In genomic region chr15:75659141-75659771, GRCh38 we compare ENCODE assay signal across 18 cellular contexts. TPM values are rescaled to one million over a fixed set of nuclear protein-coding genes. Genes with fewer than 3 reads are reported as not detected.
DNase-seq lines count a peak whose midpoint lies in the region; ATAC-seq and TF ChIP-seq lines count a peak whose summit lies in the region.
"Had no signal": no experiment of that assay in that cellular context is flagged by ENCODE, and none has a peak within 500 bp of the region (broad histone marks: within the 10 kb centered on the region; RNA-seq: fewer than 3 reads in every experiment).

No MANE protein-coding gene starts in this region.

- H3K4me1 ChIP-seq in breast epithelium, result peaks cover 14 to 25% of the 10 kb centered on the region in 2 donors
- H3K4me1 ChIP-seq in mammary epithelial cell (ENCODE audit: insufficient read depth, low read length), result peaks cover 52% of the 10 kb centered on the region
- peaks cover 49 to 80% (median 67%) of the 10 kb centered on the region in 4 donors for H3K4me1 ChIP-seq in esophagus muscularis mucosa
- peaks cover 0 to 60% (median 50%) of the 10 kb centered on the region in 4 donors for H3K4me1 ChIP-seq in sigmoid colon
- peaks cover 34 to 62% (median 42%) of the 10 kb centered on the region in 4 donors for H3K4me1 ChIP-seq in upper lobe of left lung

- ATAC-seq in upper lobe of left lung (ENCODE audit: low FRiP score in 2 of 2) (no peak), HG03097 (IDR thresholded peaks at IDR 0.05; ENCODE audit: low FRiP score, unreplicated experiment) (no peak)
- ATAC-seq: stimulated activated naive B cell treated with anti-CD40 and anti-IgM and Interleukin-4, amounts not matched to agents 10 μg/mL and 1 μg/mL and 100 μg/mL, for 72 hours had no signal

- H3K4me2 ChIP-seq in mammary epithelial cell (ENCODE audit: insufficient read depth, low read depth, low read length), result no peak overlapping the region

- no peak overlapping the region for H3K4me3 ChIP-seq in breast epithelium
- no peak overlapping the region for H3K4me3 ChIP-seq in mammary epithelial cell (replicated peaks in 1 of 3; ENCODE audit: insufficient read depth in 1 of 3, low read depth in 2 of 3, low read length in 3 of 3)
- no peak overlapping the region for H3K4me3 ChIP-seq in esophagus muscularis mucosa
- H3K4me3 ChIP-seq in sigmoid colon, result no peak overlapping the region
- no peak overlapping the region for H3K4me3 ChIP-seq in upper lobe of left lung

- H2AFZ ChIP-seq in mammary epithelial cell (ENCODE audit: low read depth, low read length), result no peak overlapping the region

- no peaks in the 10 kb centered on the region for H3K27me3 ChIP-seq in breast epithelium
- H3K27me3 ChIP-seq in mammary epithelial cell (ENCODE audit: insufficient read depth, low read length), result no peaks in the 10 kb centered on the region
- no peaks in the 10 kb centered on the region for H3K27me3 ChIP-seq in esophagus muscularis mucosa
- H3K27me3 ChIP-seq in sigmoid colon, result no peaks in the 10 kb centered on the region
- H3K27me3 ChIP-seq in upper lobe of left lung, result no peaks in the 10 kb centered on the region
- H3K27me3 ChIP-seq: BE2C had no signal

- WGBS in mammary epithelial cell (ENCODE audit: low coverage, missing lambda C conversion rate), result 98% methylated on average over 8 of the region's 9 CpGs
- WGBS in esophagus muscularis mucosa, result 72% methylated on average over 6 of the region's 9 CpGs
- WGBS in sigmoid colon, 2 donors, result 80 to 86% methylated on average over 9 of the region's 9 CpGs
- 68 to 77% methylated on average over 7 to 9 of the region's 9 CpGs for WGBS in upper lobe of left lung, 2 donors

- dilution Hi-C loops in mammary epithelial cell (cut with HindIII; ENCODE audit: low sequenced_read_pairs), result no loop called here

- no peak for TF ChIP-seq CTCF in breast epithelium (IDR thresholded peaks at IDR 0.05)
- TF ChIP-seq CTCF in mammary epithelial cell (conservative IDR thresholded peaks at IDR 0.05 in 1 of 2, IDR thresholded peaks at IDR 0.05 in 1 of 2; ENCODE audit: extremely low read depth in 1 of 2, insufficient read depth in 1 of 2, low read depth in 1 of 2, low read length in 2 of 2), result no peak
- TF ChIP-seq CTCF in esophagus muscularis mucosa (IDR thresholded peaks at IDR 0.05), result no peak
- TF ChIP-seq CTCF in sigmoid colon (IDR thresholded peaks at IDR 0.05), result no peak
- TF ChIP-seq CTCF in upper lobe of left lung (IDR thresholded peaks at IDR 0.05), result no peak

- DNase-seq in breast epithelium (ENCODE audit: low spot score in 2 of 2) (no peak), mammary epithelial cell (no peak), esophagus muscularis mucosa (ENCODE audit: extremely low spot score) (no peak), sigmoid colon (no peak), upper lobe of left lung (peak in 1 of 2 donors; percentile 70), activated T-cell treated with anti-CD3 and anti-CD28 coated beads for 4 hours (no peak), NCI-H446 treated with DMSO at 0.1 percent for 48 hours (lab: John Stamatoyannopoulos, UW) (no peak)
- DNase-seq: 8988T; activated CD4-positive, alpha-beta T cell treated with anti-CD3 and anti-CD28 coated beads, Interleukin-2, amount 50 U/mL, for 48 hours; activated naive CD4-positive, alpha-beta T cell treated with anti-CD3 and anti-CD28 coated beads for 36 hours; activated T-cell treated with anti-CD3 and anti-CD28 coated beads, Interleukin-2, amount 50 U/mL, for 1 hour; BE2C; foreskin melanocyte; NCI-H526; SIG-M5; stimulated activated naive B cell treated with anti-CD40 and anti-IgM and Interleukin-4, amounts not matched to agents 10 μg/mL and 1 μg/mL and 100 μg/mL, for 72 hours; T-helper 2 cell had no signal

- in situ Hi-C loops in mammary epithelial cell (cut with MboI; ENCODE audit: low sequenced_read_pairs in 2 of 2), result no loop called here

- intact Hi-C loops in breast epithelium (cut with DNase I; ENCODE audit: low total_unique reads) (no loop called here), mammary epithelial cell (cut with micrococcal nuclease) (no loop called here), esophagus muscularis mucosa (cut with DNase I) (no loop called here), sigmoid colon (cut with DNase I) (no loop called here)

- H3K27ac ChIP-seq in breast epithelium (peak overlapping the region; percentile 87 to 95), mammary epithelial cell (ENCODE audit: insufficient read depth, low read depth, low read length) (no peak overlapping the region), esophagus muscularis mucosa (replicated peaks in 1 of 4) (peak overlapping the region; percentile 84 to 90 (median 88)), sigmoid colon (peak overlapping the region; percentile 79 to 90 (median 88)), upper lobe of left lung (peak overlapping the region; percentile 81 to 89 (median 82))

- H3K36me3 ChIP-seq in breast epithelium, result no peaks in the 10 kb centered on the region
- peaks cover 12% of the 10 kb centered on the region for H3K36me3 ChIP-seq in mammary epithelial cell (ENCODE audit: insufficient read depth, low read length)
- peaks cover 13 to 72% (median 49%) of the 10 kb centered on the region in 4 donors for H3K36me3 ChIP-seq in esophagus muscularis mucosa
- H3K36me3 ChIP-seq in sigmoid colon, result peaks cover 0 to 50% (median 22%) of the 10 kb centered on the region in 4 donors
- H3K36me3 ChIP-seq in upper lobe of left lung, result peaks cover 4 to 47% (median 25%) of the 10 kb centered on the region in 4 donors
- H3K36me3 ChIP-seq: BE2C had no signal

- TF ChIP-seq POLR2A in breast epithelium (IDR thresholded peaks at IDR 0.05) (no peak), esophagus muscularis mucosa (IDR thresholded peaks at IDR 0.05; ENCODE audit: low read depth) (no peak), sigmoid colon (IDR thresholded peaks at IDR 0.05) (no peak), upper lobe of left lung (IDR thresholded peaks at IDR 0.05) (no peak)

- no peaks in the 10 kb centered on the region for H3K9me3 ChIP-seq in breast epithelium
- no peaks in the 10 kb centered on the region for H3K9me3 ChIP-seq in mammary epithelial cell (replicated peaks; ENCODE audit: insufficient read depth, low read length)
- H3K9me3 ChIP-seq in esophagus muscularis mucosa, result no peaks in the 10 kb centered on the region
- H3K9me3 ChIP-seq in sigmoid colon, result no peaks in the 10 kb centered on the region
- H3K9me3 ChIP-seq in upper lobe of left lung, result no peaks in the 10 kb centered on the region
- H3K9me3 ChIP-seq: BE2C had no signal

- H3K9ac ChIP-seq in mammary epithelial cell (ENCODE audit: insufficient read depth, low read length), result no peak overlapping the region

- H4K20me1 ChIP-seq in mammary epithelial cell (ENCODE audit: insufficient read depth, low read length), result no peaks in the 10 kb centered on the region

- no TSS peak for BruUV-seq in mammary epithelial cell (replicated peaks; lab: Mats Ljungman, UMichigan)

- CTCF ChIA-PET in mammary epithelial cell (lab: Charles Lee; ENCODE audit: low non-redundant PET), result no interaction called here

- H3K79me2 ChIP-seq in mammary epithelial cell (ENCODE audit: insufficient read depth, low read length), result peaks cover 64% of the 10 kb centered on the region

- TF ChIP-seq EP300 in esophagus muscularis mucosa (IDR thresholded peaks at IDR 0.05) (no peak), sigmoid colon (IDR thresholded peaks at IDR 0.05) (no peak), upper lobe of left lung (IDR thresholded peaks at IDR 0.05) (no peak)

RNA-seq across cellular contexts. Expression of gene SNX33, which starts 11.5 kb away (rescaled TPM):
- total RNA-seq in breast epithelium, result 10 to 100 TPM; 32.8 to 42.7 (median 36.3) TPM
- 10 to 100 TPM; 28.2 to 41.4 TPM for total RNA-seq in mammary epithelial cell
- 24.0 TPM for polyA plus RNA-seq in mammary epithelial cell
- 50.4 TPM for polyA minus RNA-seq in mammary epithelial cell
- 10 to 100 TPM; 27.8 to 47.6 (median 40.1) TPM for total RNA-seq in esophagus muscularis mucosa
- 10 to 100 TPM; 20.1 to 32.7 (median 25.8) TPM for total RNA-seq in sigmoid colon
- 10 to 100 TPM in 2 of 3 donors, 1 to 10 TPM in 1; 9.0 to 20.9 (median 12.7) TPM for polyA plus RNA-seq in sigmoid colon
- 10 to 100 TPM; 26.7 to 46.1 (median 31.7) TPM for total RNA-seq in upper lobe of left lung

RNA-seq across cellular contexts. Expression of gene IMP3, which starts 19.2 kb away (rescaled TPM):
- total RNA-seq in breast epithelium (100 to 1,000 TPM; 144 to 194 (median 175) TPM), mammary epithelial cell (10 to 100 TPM; 46.5 to 62.8 TPM), esophagus muscularis mucosa (10 to 100 TPM; 49.0 to 83.5 (median 62.1) TPM), sigmoid colon (100 to 1,000 TPM in 1 of 4 donors, 10 to 100 TPM in 3; 55.4 to 117 (median 84.3) TPM), upper lobe of left lung (100 to 1,000 TPM in 1 of 6 donors, 10 to 100 TPM in 5; 64.3 to 183 (median 70.2) TPM)
- polyA plus RNA-seq in mammary epithelial cell (113 TPM), sigmoid colon (10 to 100 TPM; 58.3 to 94.1 (median 62.0) TPM)
- polyA minus RNA-seq in mammary epithelial cell, result 22.7 TPM

RNA-seq across cellular contexts. Expression of gene SNUPN, which starts 33.7 kb away (rescaled TPM):
- total RNA-seq in breast epithelium (10 to 100 TPM; 19.8 to 24.9 (median 23.6) TPM), mammary epithelial cell (10 to 100 TPM; 16.5 to 21.5 TPM), esophagus muscularis mucosa (10 to 100 TPM; 16.6 to 23.4 (median 18.8) TPM), sigmoid colon (10 to 100 TPM; 15.3 to 28.6 (median 21.9) TPM), upper lobe of left lung (10 to 100 TPM; 14.1 to 30.4 (median 22.4) TPM)
- polyA plus RNA-seq in mammary epithelial cell (20.3 TPM), sigmoid colon (10 to 100 TPM; 20.4 to 25.0 (median 20.8) TPM)
- polyA minus RNA-seq in mammary epithelial cell, result 19.6 TPM

RNA-seq across cellular contexts. Expression of gene CSPG4, which starts 53.4 kb away (rescaled TPM):
- total RNA-seq in breast epithelium (10 to 100 TPM in 2 of 3 donors, 1 to 10 TPM in 1; 6.3 to 42.9 (median 17.0) TPM), mammary epithelial cell (10 to 100 TPM in 1 of 2 donors, 1 to 10 TPM in 1; 3.6 to 28.5 TPM), esophagus muscularis mucosa (100 to 1,000 TPM; 133 to 386 (median 182) TPM), sigmoid colon (100 to 1,000 TPM in 2 of 4 donors, 10 to 100 TPM in 2; 45.7 to 151 (median 93.9) TPM), upper lobe of left lung (10 to 100 TPM in 5 of 6 donors, 1 to 10 TPM in 1; 8.5 to 38.3 (median 17.7) TPM)
- polyA plus RNA-seq in mammary epithelial cell (5.9 TPM), sigmoid colon (1 to 10 TPM in 1 of 3 donors, under 1 TPM in 2; 0.23 to 8.4 (median 0.60) TPM)
- 15.3 TPM for polyA minus RNA-seq in mammary epithelial cell
- total RNA-seq: activated naive CD4-positive, alpha-beta T cell treated with anti-CD3 and anti-CD28 coated beads for 36 hours had no signal
